ENCODE assay signal across 29 cellular contexts in genomic region chr9:133802256-133802655, GRCh38.
DNase-seq lines count a peak whose midpoint lies in the region; ATAC-seq and TF ChIP-seq lines count a peak whose summit lies in the region.
"Had no signal": no experiment of that assay in that cellular context is flagged by ENCODE, and none has a peak within 500 bp of the region (broad histone marks: within the 10 kb centered on the region; RNA-seq: fewer than 3 reads in every experiment).

No MANE protein-coding gene starts in this region.

- H4K91ac ChIP-seq in neuronal stem cell (ENCODE audit: low read depth, low read length, poor library complexity): no peak overlapping the region

- no peak overlapping the region for H3K14ac ChIP-seq in neuronal stem cell (ENCODE audit: low read length)

- DNase-seq in RWPE1 (ENCODE audit: low spot score) (no peak), glutamatergic neuron (no peak), neuronal stem cell (ENCODE audit: low spot score) (no peak), type B pancreatic cell (ENCODE audit: extremely low spot score, unreplicated experiment) (no peak), NCI-H2171 (lab: John Stamatoyannopoulos, UW) (no peak), substantia nigra (lab: John Stamatoyannopoulos, UW) (no peak)
- DNase-seq: AML-193; C1 segment of cervical spinal cord; CD4-positive, alpha-beta memory T cell; COR-L47; EL; GDM1; KBM-7; MV-4-11; NCI-H1105 treated with DMSO at 0.1 percent for 48 hours; NCI-H146; NCI-H1930; NCI-H2107; NCI-H446; NCI-H524 treated with DMSO at 0.1 percent for 48 hours; NCI-H82; NK-92 treated with Interleukin-12 subunit alpha and Interleukin-12 subunit beta, amount 100 ng/mL, for 24 hours; PC-3; SJCRH30 had no signal

- peaks cover 14 to 75% of the 10 kb centered on the region in 2 donors for H3K36me3 ChIP-seq in neuronal stem cell (replicated peaks in 1 of 2; ENCODE audit: control insufficient read depth in 2 of 2, insufficient read depth in 2 of 2, low read length in 2 of 2)

- no peak overlapping the region for H3K4ac ChIP-seq in neuronal stem cell (ENCODE audit: low read length)

- no peak overlapping the region for H2BK5ac ChIP-seq in neuronal stem cell (ENCODE audit: low read length)

- CTCF ChIA-PET in RWPE1 (lab: Yijun Ruan, JAX): no interaction called here

- H3K18ac ChIP-seq in neuronal stem cell (ENCODE audit: low read length): no peak overlapping the region

- no CpG with 5 or more reads among the region's 15 CpGs for WGBS in neuronal stem cell (ENCODE audit: extremely low coverage in 2 of 2, insufficient read length in 2 of 2, insufficient replicate concordance in 1 of 2), 2 donors

- peaks cover 4% of the 10 kb centered on the region for H3K79me1 ChIP-seq in neuronal stem cell (ENCODE audit: low read depth, low read length)

- no peak overlapping the region for H3K4me3 ChIP-seq in neuronal stem cell (ENCODE audit: low read length in 2 of 2)
- H3K4me3 ChIP-seq: A549, GM12878, SJCRH30 had no signal

- no peak for TF ChIP-seq CTCF in RWPE1 (conservative IDR thresholded peaks at IDR 0.05; ENCODE audit: low read depth)
- TF ChIP-seq CTCF in glutamatergic neuron (IDR thresholded peaks at IDR 0.05; ENCODE audit: partially characterized antibody, unreplicated experiment): no peak
- TF ChIP-seq CTCF in type B pancreatic cell (conservative IDR thresholded peaks at IDR 0.05): no peak

- peaks cover 0 to 9% of the 10 kb centered on the region in 2 donors for H3K4me1 ChIP-seq in neuronal stem cell (ENCODE audit: control insufficient read depth in 2 of 2, insufficient read depth in 1 of 2, low read depth in 1 of 2, low read length in 2 of 2)
- H3K4me1 ChIP-seq: A549, SJCRH30 had no signal

- H3K36me3 Mint-ChIP-seq in glutamatergic neuron (ENCODE audit: unreplicated experiment) (no peaks in the 10 kb centered on the region), type B pancreatic cell (no peaks in the 10 kb centered on the region)
- H3K36me3 Mint-ChIP-seq: CD4-positive, alpha-beta memory T cell had no signal

- no peak overlapping the region for H2BK120ac ChIP-seq in neuronal stem cell (ENCODE audit: low read depth, low read length)

- H3K4me3 Mint-ChIP-seq in glutamatergic neuron (ENCODE audit: unreplicated experiment): no peak overlapping the region
- no peak overlapping the region for H3K4me3 Mint-ChIP-seq in type B pancreatic cell
- H3K4me3 Mint-ChIP-seq: CD4-positive, alpha-beta memory T cell had no signal

- no peak overlapping the region for H2BK12ac ChIP-seq in neuronal stem cell (ENCODE audit: low read length)

- H3K9me3 Mint-ChIP-seq in glutamatergic neuron (ENCODE audit: unreplicated experiment) (peaks cover 51% of the 10 kb centered on the region), type B pancreatic cell (no peaks in the 10 kb centered on the region)
- H3K9me3 Mint-ChIP-seq: CD4-positive, alpha-beta memory T cell had no signal

- H3K4me1 Mint-ChIP-seq in glutamatergic neuron (ENCODE audit: low read depth, unreplicated experiment) (peaks cover 26% of the 10 kb centered on the region), type B pancreatic cell (ENCODE audit: unreplicated experiment) (peaks cover 4% of the 10 kb centered on the region)
- H3K4me1 Mint-ChIP-seq: CD4-positive, alpha-beta memory T cell had no signal

- H2BK15ac ChIP-seq in neuronal stem cell (ENCODE audit: low read length): no peak overlapping the region

- H4K8ac ChIP-seq in neuronal stem cell (ENCODE audit: low read depth, low read length): no peak overlapping the region

- no peaks in the 10 kb centered on the region for H3K27me3 ChIP-seq in neuronal stem cell (ENCODE audit: control insufficient read depth in 3 of 3, insufficient read depth in 3 of 3, low read depth in 1 of 3, low read length in 3 of 3)
- H3K27me3 ChIP-seq: SJCRH30 had no signal

- no peak overlapping the region for H3K4me2 ChIP-seq in neuronal stem cell (ENCODE audit: insufficient read depth, low read length, poor library complexity, severe bottlenecking)
- H3K4me2 ChIP-seq: A549 had no signal

- H3K23ac ChIP-seq in neuronal stem cell (ENCODE audit: low read depth, low read length, poor library complexity): peak overlapping the region; percentile 27

- H2AFZ ChIP-seq in neuronal stem cell (ENCODE audit: low read length): no peak overlapping the region

- ATAC-seq in GM19351 (IDR thresholded peaks at IDR 0.05; ENCODE audit: unreplicated experiment): no peak
- ATAC-seq: A549, GM12878, PC-3, Right ventricle myocardium inferior, SK-N-SH treated with all-trans-retinoic acid at 6 μM for 48 hours had no signal

- H3K27ac Mint-ChIP-seq in glutamatergic neuron (ENCODE audit: unreplicated experiment) (peak overlapping the region; percentile 66), type B pancreatic cell (peak overlapping the region; percentile 10)
- H3K27ac Mint-ChIP-seq: CD4-positive, alpha-beta memory T cell had no signal

- peaks cover 36% of the 10 kb centered on the region for H3K27me3 Mint-ChIP-seq in glutamatergic neuron (ENCODE audit: unreplicated experiment)
- H3K27me3 Mint-ChIP-seq in type B pancreatic cell: no peaks in the 10 kb centered on the region
- H3K27me3 Mint-ChIP-seq: CD4-positive, alpha-beta memory T cell had no signal

- POLR2A ChIA-PET in RWPE1 (lab: Yijun Ruan, JAX; ENCODE audit: low non-redundant PET): no interaction called here

- H3K27ac ChIP-seq in RWPE1 (peak overlapping the region; percentile 63), neuronal stem cell (replicated peaks; ENCODE audit: low read length) (no peak overlapping the region), substantia nigra (ENCODE audit: low read depth, low read length, poor library complexity, severe bottlenecking) (no peak overlapping the region)
- H3K27ac ChIP-seq: A549, SJCRH30 had no signal

- H3K9me3 ChIP-seq in neuronal stem cell (replicated peaks in 1 of 2; ENCODE audit: control insufficient read depth in 2 of 2, insufficient read depth in 1 of 2, low read depth in 1 of 2, low read length in 2 of 2): no peaks in the 10 kb centered on the region
- H3K9me3 ChIP-seq: A549, SJCRH30 had no signal

- no peak overlapping the region for H3K9ac ChIP-seq in neuronal stem cell (ENCODE audit: low read depth, low read length, poor library complexity)

- H2AK5ac ChIP-seq in neuronal stem cell (ENCODE audit: low read depth, low read length): no peak overlapping the region
